ENCODE assay signal across 33 cellular contexts in genomic region chr5:38189031-38189632, GRCh38.
A peak's percentile ranks its signal among the peaks of the same experiment; 100 is the strongest.
DNase-seq lines count a peak whose midpoint lies in the region; ATAC-seq and TF ChIP-seq lines count a peak whose summit lies in the region.
"Had no signal": no experiment of that assay in that cellular context is flagged by ENCODE, and none has a peak within 500 bp of the region (broad histone marks: within the 10 kb centered on the region; RNA-seq: fewer than 3 reads in every experiment).

No MANE protein-coding gene starts in this region.

- H3K36me3 ChIP-seq in H7 (replicated peaks; ENCODE audit: control insufficient read depth, insufficient read depth, low read length) (no peaks in the 10 kb centered on the region), mesendoderm (ENCODE audit: control insufficient read depth, insufficient read depth, low read length) (no peaks in the 10 kb centered on the region)
- H3K36me3 ChIP-seq: BLaER1 treated with 17β-estradiol and CSF1 and Interleukin-3, amounts not matched to agents 10 nM and 100 nM; pancreas; right atrium auricular region; spleen; stomach; tibial artery had no signal

- peaks cover 31% of the 10 kb centered on the region for H3K27me3 Mint-ChIP-seq in chondrocyte (ENCODE audit: low read depth)
- H3K27me3 Mint-ChIP-seq in progenitor cell of endocrine pancreas: peaks cover 12% of the 10 kb centered on the region

- ATAC-seq in GM21360 (IDR thresholded peaks at IDR 0.05; ENCODE audit: unreplicated experiment): no peak
- ATAC-seq: effector memory CD8-positive, alpha-beta T cell; pancreas; Right ventricle myocardium inferior; SK-N-SH treated with all-trans-retinoic acid at 6 μM for 48 hours; T-helper 17 cell had no signal

- H3K27ac Mint-ChIP-seq in chondrocyte (ENCODE audit: unreplicated experiment) (no peak overlapping the region), progenitor cell of endocrine pancreas (no peak overlapping the region)
- H3K27ac Mint-ChIP-seq: activated CD4-positive, alpha-beta memory T cell treated with anti-CD3 and anti-CD28 coated beads, Interleukin-2, amount 10 ng/mL, durations not matched to agents 7 days and 5 days; activated naive CD4-positive, alpha-beta T cell treated with anti-CD3 and anti-CD28 coated beads for 36 hours; effector memory CD8-positive, alpha-beta T cell; HFFc6; T-helper 17 cell had no signal

- H3K9me3 Mint-ChIP-seq in chondrocyte (ENCODE audit: low read depth) (no peaks in the 10 kb centered on the region), progenitor cell of endocrine pancreas (ENCODE audit: low read depth) (no peaks in the 10 kb centered on the region)
- H3K9me3 Mint-ChIP-seq: activated CD4-positive, alpha-beta memory T cell treated with anti-CD3 and anti-CD28 coated beads, Interleukin-2, amount 10 ng/mL, durations not matched to agents 7 days and 5 days; activated naive CD4-positive, alpha-beta T cell treated with anti-CD3 and anti-CD28 coated beads for 36 hours; effector memory CD8-positive, alpha-beta T cell; HFFc6 had no signal

- no peak overlapping the region for H2BK120ac ChIP-seq in mesendoderm (ENCODE audit: low read depth, low read length)

- H3K9ac ChIP-seq in mesendoderm (ENCODE audit: low read length): no peak overlapping the region
- H3K9ac ChIP-seq: BLaER1 treated with 17β-estradiol and CSF1 and Interleukin-3, amounts not matched to agents 10 nM and 100 nM had no signal

- no peak overlapping the region for H3K23ac ChIP-seq in mesendoderm (ENCODE audit: low read length)

- H2BK15ac ChIP-seq in mesendoderm (replicated peaks; ENCODE audit: low read depth): no peak overlapping the region

- H3K36me3 Mint-ChIP-seq in chondrocyte (ENCODE audit: low read depth): no peaks in the 10 kb centered on the region
- H3K36me3 Mint-ChIP-seq in progenitor cell of endocrine pancreas (ENCODE audit: insufficient read depth): no peaks in the 10 kb centered on the region

- H3K4me1 Mint-ChIP-seq in chondrocyte (ENCODE audit: low read depth) (peaks cover 2% of the 10 kb centered on the region), progenitor cell of endocrine pancreas (ENCODE audit: low read depth) (no peaks in the 10 kb centered on the region)
- H3K4me1 Mint-ChIP-seq: activated CD4-positive, alpha-beta memory T cell treated with anti-CD3 and anti-CD28 coated beads, Interleukin-2, amount 10 ng/mL, durations not matched to agents 7 days and 5 days had no signal

- H3K27me3 ChIP-seq in H7 (ENCODE audit: control insufficient read depth, insufficient read depth, low read length) (no peaks in the 10 kb centered on the region), mesendoderm (ENCODE audit: insufficient read depth, low read length, poor library complexity) (no peaks in the 10 kb centered on the region)
- H3K27me3 ChIP-seq: right atrium auricular region had no signal

- H3K27ac ChIP-seq in C4-2B (no peak overlapping the region), mesendoderm (ENCODE audit: low read depth, low read length) (no peak overlapping the region)
- H3K27ac ChIP-seq: BLaER1 treated with 17β-estradiol and CSF1 and Interleukin-3, amounts not matched to agents 10 nM and 100 nM; pancreas; right atrium auricular region; spleen; stomach; tibial artery had no signal

- no peaks in the 10 kb centered on the region for H3K4me1 ChIP-seq in mesendoderm (ENCODE audit: control insufficient read depth, low read depth, low read length)
- H3K4me1 ChIP-seq: BLaER1 treated with 17β-estradiol and CSF1 and Interleukin-3, amounts not matched to agents 10 nM and 100 nM; pancreas; right atrium auricular region; tibial artery had no signal

- no peak overlapping the region for H4K5ac ChIP-seq in mesendoderm (ENCODE audit: low read length)

- H3K4me2 ChIP-seq in mesendoderm (ENCODE audit: low read length): no peak overlapping the region
- H3K4me2 ChIP-seq: BLaER1 treated with 17β-estradiol and CSF1 and Interleukin-3, amounts not matched to agents 10 nM and 100 nM had no signal

- no peak overlapping the region for H4K8ac ChIP-seq in mesendoderm (ENCODE audit: low read depth, low read length)

- peak; percentile 33 for DNase-seq in H7
- no peak for DNase-seq in chondrocyte (ENCODE audit: low spot score)
- peak; percentile 46 for DNase-seq in mesendoderm
- DNase-seq in progenitor cell of endocrine pancreas (ENCODE audit: low spot score, unreplicated experiment): no peak
- no peak for DNase-seq in SIG-M5 treated with dmso at 0.1 percent for 504 hours (lab: John Stamatoyannopoulos, UW; ENCODE audit: unreplicated experiment)
- DNase-seq: activated CD4-positive, alpha-beta memory T cell treated with anti-CD3 and anti-CD28 coated beads, Interleukin-2, amount 10 ng/mL, durations not matched to agents 7 days and 5 days; activated CD8-positive, alpha-beta memory T cell treated with anti-CD3 and anti-CD28 coated beads, Interleukin-2, amount 50 U/mL, for 48 hours; activated naive CD4-positive, alpha-beta T cell treated with anti-CD3 and anti-CD28 coated beads for 36 hours; central memory CD4-positive, alpha-beta T cell; COR-L47; effector memory CD8-positive, alpha-beta T cell; erythroblast; GF-D8; head of caudate nucleus; HFFc6; NCI-H1092; NCI-H1694; NCI-H510A treated with DMSO at 0.1 percent for 48 hours; NK-92 treated with Interleukin-12 subunit alpha and Interleukin-12 subunit beta, amount 100 ng/mL, for 24 hours; pancreas; spleen; stimulated activated CD4-positive, alpha-beta T cell treated with anti-CD3 and anti-CD28 coated beads, Interleukin-2, amount 100 ng/mL, for 24 hours; stimulated activated CD8-positive, alpha-beta memory T cell treated with anti-CD3 and anti-CD28 coated beads, Interleukin-4, amount 100 ng/mL, for 48 hours; stomach; T-helper 17 cell; tibial artery had no signal

- no peaks in the 10 kb centered on the region for H3K79me1 ChIP-seq in mesendoderm (ENCODE audit: low read length)

- H3K56ac ChIP-seq in mesendoderm (ENCODE audit: low read length): no peak overlapping the region

- H3K18ac ChIP-seq in mesendoderm (ENCODE audit: low read length): no peak overlapping the region

- WGBS in mesendoderm (ENCODE audit: extremely low coverage, insufficient coverage, low lambda C conversion rate): no CpG with 5 or more reads among the region's 13 CpGs

- H3K79me2 ChIP-seq in mesendoderm (ENCODE audit: control insufficient read depth, insufficient read depth, low read length): no peaks in the 10 kb centered on the region

- H2AK5ac ChIP-seq in mesendoderm (ENCODE audit: low read length): no peak overlapping the region

- H3K4me3 ChIP-seq in H7 (ENCODE audit: insufficient read depth, low read depth, low read length) (no peak overlapping the region), mesendoderm (ENCODE audit: low read length) (no peak overlapping the region)
- H3K4me3 ChIP-seq: BLaER1 treated with 17β-estradiol and CSF1 and Interleukin-3, amounts not matched to agents 10 nM and 100 nM; lung; pancreas; right atrium auricular region; spleen; stomach; tibial artery had no signal

- no peak overlapping the region for H3K4me3 Mint-ChIP-seq in chondrocyte (ENCODE audit: unreplicated experiment)
- H3K4me3 Mint-ChIP-seq in progenitor cell of endocrine pancreas (ENCODE audit: low read depth): no peak overlapping the region
- H3K4me3 Mint-ChIP-seq: activated CD4-positive, alpha-beta memory T cell treated with anti-CD3 and anti-CD28 coated beads, Interleukin-2, amount 10 ng/mL, durations not matched to agents 7 days and 5 days; activated naive CD4-positive, alpha-beta T cell treated with anti-CD3 and anti-CD28 coated beads for 36 hours; effector memory CD8-positive, alpha-beta T cell; HFFc6; T-helper 17 cell had no signal

- H2BK5ac ChIP-seq in mesendoderm (ENCODE audit: low read length): no peak overlapping the region

- no peak overlapping the region for H3K4ac ChIP-seq in mesendoderm (ENCODE audit: low read depth, low read length)

- peak; percentile 10; the same call in 1 of the 2 replicates for TF ChIP-seq CTCF in C4-2B (conservative IDR thresholded peaks at IDR 0.05)
- TF ChIP-seq CTCF in chondrocyte (IDR thresholded peaks at IDR 0.05): peak; percentile 14
- no peak for TF ChIP-seq CTCF in progenitor cell of endocrine pancreas (IDR thresholded peaks at IDR 0.05; ENCODE audit: unreplicated experiment)

Comparison
In these comparisons a context has a peak if more than half of its experiments do, and no peak if none do; other contexts are left out.
1. DNase-seq: peak in H7 (single experiment) and mesendoderm (single experiment); none in chondrocyte (single experiment), progenitor cell of endocrine pancreas (single experiment) and SIG-M5 treated with dmso at 0.1 percent for 504 hours (single experiment).